ENCODE assay signal across 8 cellular contexts in the genomic region with DNA sequence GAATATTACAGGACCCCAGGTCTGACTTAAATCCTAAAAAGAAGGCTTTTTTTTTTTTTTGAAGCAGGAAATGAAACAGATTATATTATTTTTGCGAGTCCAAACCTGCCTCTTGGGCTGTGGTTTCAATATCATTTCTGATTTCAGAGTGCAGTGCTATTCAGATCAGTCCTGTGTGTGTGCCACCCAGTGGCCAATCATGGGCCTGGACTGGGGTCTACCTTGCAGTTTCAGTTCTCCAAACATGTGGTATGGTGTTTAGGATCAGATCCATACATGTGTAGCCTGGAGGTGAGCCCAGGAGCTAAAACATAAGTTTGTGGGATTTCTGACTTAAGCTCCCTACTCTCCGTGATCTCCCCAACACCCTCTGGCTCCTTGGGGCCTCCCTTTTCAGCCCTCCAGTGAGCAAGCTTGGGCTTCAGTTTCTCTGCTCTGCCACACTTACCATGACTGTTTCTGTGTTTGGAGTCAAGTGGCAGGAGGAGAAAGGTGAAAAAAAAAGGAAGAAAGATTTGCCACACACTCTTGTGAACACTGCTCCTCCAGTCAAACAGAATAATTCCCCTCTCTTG. TPM values are rescaled to one million over a fixed set of nuclear protein-coding genes. Genes with fewer than 3 reads are reported as not detected.
A peak's percentile ranks its signal among the peaks of the same experiment; 100 is the strongest.
DNase-seq lines count a peak whose midpoint lies in the region; ATAC-seq and TF ChIP-seq lines count a peak whose summit lies in the region.

No MANE protein-coding gene starts in this region.

- TF ChIP-seq CTCF in HFF-Myc (IDR thresholded peaks at IDR 0.05; ENCODE audit: low read depth, low read length, missing control alignments): peak; percentile 70
- peak; percentile 71 for TF ChIP-seq CTCF in Panc1 (IDR thresholded peaks at IDR 0.05)
- peak in 8 of 9 donors; percentile 13 to 62 (median 50) for TF ChIP-seq CTCF in heart right ventricle (IDR thresholded peaks at IDR 0.05)

- H3K27me3 ChIP-seq in Panc1 (ENCODE audit: control insufficient read depth, insufficient read depth, low read length): no peaks in the 10 kb centered on the region
- H3K27me3 ChIP-seq in heart right ventricle: no peaks in the 10 kb centered on the region

- DNase-seq in ELR (ENCODE audit: low read depth) (peak; percentile 65), HFF-Myc (ENCODE audit: extremely low read depth, low read depth) (no peak), Panc1 (ENCODE audit: low read depth, low spot score) (no peak), heart right ventricle (no peak), NCI-H1930 (lab: John Stamatoyannopoulos, UW) (no peak), superior temporal gyrus (ENCODE audit: extremely low spot score) (no peak), amygdala (lab: John Stamatoyannopoulos, UW) (no peak)
- no peak for DNase-seq in stimulated activated CD4-positive, alpha-beta T cell treated with anti-CD3 and anti-CD28 coated beads, Interleukin-4, amount 100 ng/mL, for 24 hours

- ATAC-seq in Panc1 (peak; percentile 90), heart right ventricle (peak in 6 of 8 donors; percentile 44 to 77 (median 62))

- H3K4me1 ChIP-seq in Panc1 (ENCODE audit: control insufficient read depth, insufficient read depth, low read length) (0 out of 2 replicates have a peak, but pooled peaks cover 4% of the 10 kb centered on the region), heart right ventricle (no peaks in the 10 kb centered on the region)

- CTCF ChIA-PET in Panc1 (lab: Charles Lee): interaction anchor here (0.7 kb wide), 1 partner anchor 19 kb away, joined by 5 read pairs; no protein-coding TSS in a partner anchor

- H3K36me3 ChIP-seq in Panc1 (ENCODE audit: control insufficient read depth, insufficient read depth, low read length): no peaks in the 10 kb centered on the region
- H3K36me3 ChIP-seq in heart right ventricle: no peaks in the 10 kb centered on the region

- POLR2A ChIA-PET in Panc1 (lab: Charles Lee): interaction anchor here (0.5 to 0.7 kb wide), 2 partner anchors 194 to 777 kb away, joined by 3 to 4 read pairs; no protein-coding TSS in a partner anchor

- BruUV-seq in Panc1 (replicated peaks; lab: Mats Ljungman, UMichigan): no TSS peak

- in situ Hi-C loops in Panc1 (cut with HindIII; ENCODE audit: low pct_unique_long_range_greater_than_20kb, low sequenced_read_pairs): no loop called here

- H3K9me3 ChIP-seq in Panc1 (ENCODE audit: control insufficient read depth, insufficient read depth, low read depth, low read length): no peaks in the 10 kb centered on the region
- no peaks in the 10 kb centered on the region for H3K9me3 ChIP-seq in heart right ventricle

- WGBS in heart right ventricle, 2 donors: 50 to 69% methylated on average over 2 of the region's 2 CpGs

- no peak overlapping the region for H3K4me3 ChIP-seq in HFF-Myc (replicated peaks; ENCODE audit: low read depth, low read length)
- H3K4me3 ChIP-seq in Panc1 (ENCODE audit: low read depth in 2 of 2, low read length in 2 of 2): no peak overlapping the region
- no peak overlapping the region for H3K4me3 ChIP-seq in heart right ventricle

- H3K27ac ChIP-seq in Panc1 (ENCODE audit: low read length): peak overlapping the region; percentile 5
- no peak overlapping the region for H3K27ac ChIP-seq in heart right ventricle

- intact Hi-C loops in Panc1 (cut with micrococcal nuclease; ENCODE audit: unreplicated experiment): loop anchor here (5.0 kb wide), 1 partner anchor 91 kb away; no protein-coding TSS in a partner anchor
- intact Hi-C loops in heart right ventricle (cut with DNase I): loop anchor here in 8 of 10 donors (5.0 to 10.0 kb wide), 5 partner anchors 88 to 211 kb away; partner anchors contain the start of genes LRRC49 (in 6 of the 8) and THAP10 (in 6 of the 8)

RNA-seq across cellular contexts. Expression of gene THSD4, which starts 12.1 kb away (rescaled TPM):
- 65.4 TPM for total RNA-seq in Panc1 (2021; ENCODE audit: unreplicated experiment)
- 51.1 TPM for polyA plus RNA-seq in Panc1 (2012; ENCODE audit: insufficient read length)
- total RNA-seq in heart right ventricle: 100 to 1,000 TPM in 8 of 10 donors, 10 to 100 TPM in 2; 72.3 to 212 (median 170) TPM
- 10 to 100 TPM; 20.8 to 29.4 TPM for polyA plus RNA-seq in heart right ventricle
